16 cellular contexts compared by ENCODE assay signal in genomic region chr19:32650671-32651070, GRCh38. TPM values are rescaled to one million over a fixed set of nuclear protein-coding genes. Genes with fewer than 3 reads are reported as not detected.
DNase-seq lines count a peak whose midpoint lies in the region; ATAC-seq and TF ChIP-seq lines count a peak whose summit lies in the region.
"Had no signal": no experiment of that assay in that cellular context is flagged by ENCODE, and none has a peak within 500 bp of the region (broad histone marks: within the 10 kb centered on the region; RNA-seq: fewer than 3 reads in every experiment).

No MANE protein-coding gene starts in this region.

- intact Hi-C loops in left ventricle myocardium superior (cut with micrococcal nuclease) (no loop called here), psoas muscle (cut with DNase I) (no loop called here)

- H3K27me3 ChIP-seq in right atrium auricular region (no peaks in the 10 kb centered on the region), psoas muscle (ENCODE audit: insufficient read depth in 3 of 3, low read length in 2 of 3) (no peaks in the 10 kb centered on the region)
- H3K27me3 ChIP-seq: BLaER1 had no signal

- 48 to 73% (median 69%) methylated on average over 5 of the region's 5 CpGs for WGBS in psoas muscle, 3 donors

- peak overlapping the region; percentile 66 to 87 for H3K27ac ChIP-seq in right atrium auricular region
- peak overlapping the region; percentile 77; the same call in 1 of the 2 replicates for H3K27ac ChIP-seq in VCaP
- no peak overlapping the region for H3K27ac ChIP-seq in psoas muscle
- H3K27ac ChIP-seq: BLaER1, C4-2B had no signal

- H3K4me3 ChIP-seq in right atrium auricular region, result no peak overlapping the region
- no peak overlapping the region for H3K4me3 ChIP-seq in psoas muscle
- H3K4me3 ChIP-seq: BLaER1, HAP-1 had no signal

- H3K4me1 ChIP-seq in right atrium auricular region, result peaks cover 0 to 37% of the 10 kb centered on the region in 2 donors
- peaks cover 17% of the 10 kb centered on the region for H3K4me1 ChIP-seq in psoas muscle
- H3K4me1 ChIP-seq: BLaER1, Caco-2, HAP-1 had no signal

- H3K36me3 ChIP-seq in right atrium auricular region (peaks cover 43% of the 10 kb centered on the region), psoas muscle (ENCODE audit: insufficient read depth in 1 of 2, low read depth in 1 of 2) (peaks cover 0 to 47% of the 10 kb centered on the region in 2 donors)

- DNase-seq in right atrium auricular region (ENCODE audit: low spot score), result no peak
- no peak for DNase-seq in left ventricle myocardium superior
- no peak for DNase-seq in psoas muscle
- DNase-seq in islet precursor cell, result no peak
- DNase-seq in anterior cingulate cortex (lab: John Stamatoyannopoulos, UW), result no peak
- DNase-seq: Caco-2; CD4-positive, CD25-positive, alpha-beta regulatory T cell; CD8-positive, alpha-beta T cell; DMS153; DND-41; GOT3; HFFc6 had no signal

- ATAC-seq in left ventricle myocardium superior, result no peak
- peak in 3 of 4 donors; percentile 38 to 50 (median 45) for ATAC-seq in psoas muscle
- ATAC-seq: CD8-positive, alpha-beta T cell had no signal

- TF ChIP-seq CTCF in right atrium auricular region (IDR thresholded peaks at IDR 0.05) (no peak), VCaP (conservative IDR thresholded peaks at IDR 0.05) (no peak), psoas muscle (IDR thresholded peaks at IDR 0.05) (no peak)

- H3K9me3 ChIP-seq in right atrium auricular region, result no peaks in the 10 kb centered on the region
- H3K9me3 ChIP-seq in psoas muscle, result no peaks in the 10 kb centered on the region
- H3K9me3 ChIP-seq: BLaER1, Caco-2, HAP-1 had no signal

RNA-seq across cellular contexts. Expression of gene ANKRD27, which starts 24.3 kb away (rescaled TPM):
- 10 to 100 TPM; 18.8 to 22.4 TPM for total RNA-seq in right atrium auricular region
- total RNA-seq in left ventricle myocardium superior, result 23.4 TPM
- total RNA-seq in psoas muscle, result 10 to 100 TPM; 11.2 to 31.7 (median 18.8) TPM
- 10 to 100 TPM in 2 of 3 donors, 1 to 10 TPM in 1; 6.3 to 43.3 (median 16.9) TPM for polyA plus RNA-seq in psoas muscle

RNA-seq across cellular contexts. Expression of gene RGS9BP, which starts 25.0 kb away (rescaled TPM):
- total RNA-seq in right atrium auricular region (10 to 100 TPM in 1 of 2 donors, 1 to 10 TPM in 1; 2.5 to 15.3 TPM), left ventricle myocardium superior (15.3 TPM), psoas muscle (1 to 10 TPM in 3 of 4 donors, under 1 TPM in 1; 0.98 to 3.9 (median 2.8) TPM)
- 1 to 10 TPM in 2 of 3 donors, under 1 TPM in 1; 0.10 to 8.2 (median 3.8) TPM for polyA plus RNA-seq in psoas muscle

RNA-seq across cellular contexts. Expression of gene NUDT19, which starts 41.0 kb away (rescaled TPM):
- total RNA-seq in right atrium auricular region (10 to 100 TPM in 1 of 2 donors, 1 to 10 TPM in 1; 9.1 to 18.0 TPM), left ventricle myocardium superior (24.8 TPM), psoas muscle (10 to 100 TPM; 17.0 to 18.6 (median 17.9) TPM)
- polyA plus RNA-seq in psoas muscle, result 10 to 100 TPM; 10.7 to 27.5 (median 10.9) TPM
